ENCODE assay signal across 20 cellular contexts in the genomic region with DNA sequence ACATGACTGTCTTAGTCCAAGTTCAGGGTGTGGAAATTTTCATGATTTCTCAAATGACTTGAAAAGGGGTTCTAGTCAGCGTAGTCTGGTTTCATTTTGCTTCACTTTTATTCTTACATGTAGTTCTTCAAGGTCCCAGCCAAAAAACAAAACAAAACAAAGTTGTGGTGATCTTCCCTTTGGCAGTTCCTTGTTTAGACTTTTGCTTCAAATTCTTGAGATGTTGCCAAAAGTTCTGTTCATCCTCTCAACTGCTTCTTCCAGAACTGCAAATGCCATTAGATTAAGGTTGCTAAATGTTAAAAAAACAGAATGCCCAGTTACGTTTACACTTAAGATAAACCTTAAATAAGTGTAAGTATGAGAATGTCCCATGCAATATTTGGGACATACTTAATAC.
A peak's percentile ranks its signal among the peaks of the same experiment; 100 is the strongest.
DNase-seq lines count a peak whose midpoint lies in the region; ATAC-seq and TF ChIP-seq lines count a peak whose summit lies in the region.
"Had no signal": no experiment of that assay in that cellular context is flagged by ENCODE, and none has a peak within 500 bp of the region (broad histone marks: within the 10 kb centered on the region; RNA-seq: fewer than 3 reads in every experiment).

No MANE protein-coding gene starts in this region.

- H3K4me1 ChIP-seq in esophagus muscularis mucosa: peaks cover 0 to 10% (median 6%) of the 10 kb centered on the region in 4 donors
- H3K4me1 ChIP-seq in heart right ventricle: peaks cover 0 to 12% (median 0%) of the 10 kb centered on the region in 9 donors
- H3K4me1 ChIP-seq: BLaER1 treated with 17β-estradiol and CSF1 and Interleukin-3, amounts not matched to agents 10 nM and 100 nM; Peyer's patch had no signal

- no peaks in the 10 kb centered on the region for H3K27me3 ChIP-seq in esophagus muscularis mucosa
- H3K27me3 ChIP-seq in heart right ventricle: no peaks in the 10 kb centered on the region
- H3K27me3 ChIP-seq: BLaER1 treated with 17β-estradiol and CSF1 and Interleukin-3, amounts not matched to agents 10 nM and 100 nM; Peyer's patch had no signal

- no peak for TF ChIP-seq CTCF in esophagus muscularis mucosa (IDR thresholded peaks at IDR 0.05)
- no peak for TF ChIP-seq CTCF in heart right ventricle (IDR thresholded peaks at IDR 0.05)

- no peaks in the 10 kb centered on the region for H3K4me1 Mint-ChIP-seq in stimulated activated memory B cell treated with anti-CD40 and anti-IgM and Interleukin-4, amounts not matched to agents 10 μg/mL and 1 μg/mL and 100 μg/mL, for 72 hours

- no peak for TF ChIP-seq POLR2A in esophagus muscularis mucosa (IDR thresholded peaks at IDR 0.05; ENCODE audit: low read depth)
- TF ChIP-seq POLR2A in GM18505 (IDR thresholded peaks at IDR 0.05; ENCODE audit: borderline replicate concordance, extremely low read depth, insufficient read depth, insufficient read length): no peak

- H3K9me3 Mint-ChIP-seq in stimulated activated memory B cell treated with anti-CD40 and anti-IgM and Interleukin-4, amounts not matched to agents 10 μg/mL and 1 μg/mL and 100 μg/mL, for 72 hours: peaks cover 3% of the 10 kb centered on the region

- 25% methylated on average over 2 of the region's 2 CpGs for WGBS in esophagus muscularis mucosa
- WGBS in heart right ventricle, 2 donors: 31% methylated on average over 2 of the region's 2 CpGs

- no peak overlapping the region for H3K27ac Mint-ChIP-seq in stimulated activated memory B cell treated with anti-CD40 and anti-IgM and Interleukin-4, amounts not matched to agents 10 μg/mL and 1 μg/mL and 100 μg/mL, for 72 hours

- no peaks in the 10 kb centered on the region for H3K27me3 Mint-ChIP-seq in stimulated activated memory B cell treated with anti-CD40 and anti-IgM and Interleukin-4, amounts not matched to agents 10 μg/mL and 1 μg/mL and 100 μg/mL, for 72 hours

- intact Hi-C loops in esophagus muscularis mucosa (cut with DNase I) (no loop called here), heart right ventricle (cut with DNase I) (loop anchor here in 1 of 10 donors (10.0 kb wide), 1 partner anchor 960 kb away; no protein-coding TSS in a partner anchor)

- DNase-seq in EH (ENCODE audit: low read depth) (peak; percentile 4), NCI-H226 (peak; percentile 3), esophagus muscularis mucosa (ENCODE audit: extremely low spot score) (no peak), myocyte (ENCODE audit: low read depth) (peak; percentile 48), DMS53 treated with DMSO at 0.1 percent for 48 hours (lab: John Stamatoyannopoulos, UW; ENCODE audit: unreplicated experiment) (no peak), heart right ventricle (no peak)
- DNase-seq: 8988T, DMS 273 treated with DMSO at 0.1 percent for 48 hours, GOT3, Kasumi-1, MV-4-11, NCI-H1436, NCI-H2029 treated with DMSO at 0.1 percent for 48 hours, NCI-H510A treated with DMSO at 0.1 percent for 48 hours, Peyer's patch, Right ventricle myocardium superior had no signal

- no peak for ATAC-seq in stimulated activated memory B cell treated with anti-CD40 and anti-IgM and Interleukin-4, amounts not matched to agents 10 μg/mL and 1 μg/mL and 100 μg/mL, for 72 hours
- ATAC-seq in GM18505 (IDR thresholded peaks at IDR 0.05; ENCODE audit: unreplicated experiment): no peak
- ATAC-seq in heart right ventricle: no peak
- ATAC-seq: GM12878 had no signal

- no peak for TF ChIP-seq EP300 in esophagus muscularis mucosa (IDR thresholded peaks at IDR 0.05)

- H3K36me3 ChIP-seq in esophagus muscularis mucosa (no peaks in the 10 kb centered on the region), heart right ventricle (no peaks in the 10 kb centered on the region)
- H3K36me3 ChIP-seq: BLaER1 treated with 17β-estradiol and CSF1 and Interleukin-3, amounts not matched to agents 10 nM and 100 nM; Peyer's patch had no signal

- H3K27ac ChIP-seq in esophagus muscularis mucosa (replicated peaks in 1 of 4) (no peak overlapping the region), heart right ventricle (no peak overlapping the region)
- H3K27ac ChIP-seq: BLaER1 treated with 17β-estradiol and CSF1 and Interleukin-3, amounts not matched to agents 10 nM and 100 nM; Peyer's patch had no signal

- H3K4me3 ChIP-seq in esophagus muscularis mucosa: peak overlapping the region in 3 of 4 donors; percentile 2 to 11 (median 11)
- peak overlapping the region in 1 of 10 donors; percentile 1 for H3K4me3 ChIP-seq in heart right ventricle
- H3K4me3 ChIP-seq: BLaER1 treated with 17β-estradiol and CSF1 and Interleukin-3, amounts not matched to agents 10 nM and 100 nM; GM12878; Peyer's patch had no signal

- H3K9me3 ChIP-seq in esophagus muscularis mucosa (no peaks in the 10 kb centered on the region), heart right ventricle (no peaks in the 10 kb centered on the region)
- H3K9me3 ChIP-seq: BLaER1 treated with 17β-estradiol and CSF1 and Interleukin-3, amounts not matched to agents 10 nM and 100 nM; Peyer's patch had no signal

- H3K36me3 Mint-ChIP-seq in stimulated activated memory B cell treated with anti-CD40 and anti-IgM and Interleukin-4, amounts not matched to agents 10 μg/mL and 1 μg/mL and 100 μg/mL, for 72 hours: no peaks in the 10 kb centered on the region

- no peak overlapping the region for H3K4me3 Mint-ChIP-seq in stimulated activated memory B cell treated with anti-CD40 and anti-IgM and Interleukin-4, amounts not matched to agents 10 μg/mL and 1 μg/mL and 100 μg/mL, for 72 hours

Comparison
In these comparisons a context has a peak if more than half of its experiments do, and no peak if none do; other contexts are left out.
1. DNase-seq: peak in EH (single experiment), NCI-H226 (single experiment) and myocyte (single experiment); none in esophagus muscularis mucosa (single experiment), DMS53 treated with DMSO at 0.1 percent for 48 hours (single experiment) and heart right ventricle (0 of 2).